Comparison of ENCODE assay signal across 14 cellular contexts in genomic region chr6:92623441-92623840, GRCh38.
A peak's percentile ranks its signal among the peaks of the same experiment; 100 is the strongest.
DNase-seq lines count a peak whose midpoint lies in the region; ATAC-seq lines count a peak whose summit lies in the region.
"Had no signal": no experiment of that assay in that cellular context is flagged by ENCODE, and none has a peak within 500 bp of the region (broad histone marks: within the 10 kb centered on the region; RNA-seq: fewer than 3 reads in every experiment).

No MANE protein-coding gene starts in this region.

- intact Hi-C loops in activated T-helper 1 cell treated with anti-CD3 and anti-CD28 coated beads, Interleukin-12 subunit alpha, Interleukin-12 subunit beta, Interleukin-2, Interleukin-4 antibody, amounts not matched to agents 30 ng/mL and 10 ng/mL and 1 ng/mL, durations not matched to agents 14 hours and 24 hours and 36 hours (cut with micrococcal nuclease): no loop called here

- no peak overlapping the region for H3K4ac ChIP-seq in mesenchymal stem cell (ENCODE audit: low read depth in 1 of 2, low read length in 2 of 2)

- H2BK5ac ChIP-seq in mesenchymal stem cell (ENCODE audit: low read depth, low read length, poor library complexity, severe bottlenecking): no peak overlapping the region

- 86% methylated on average over 2 of the region's 2 CpGs for WGBS in mesenchymal stem cell

- no peak overlapping the region for H3K14ac ChIP-seq in mesenchymal stem cell (ENCODE audit: low read length in 2 of 2)

- no peak for ATAC-seq in HG02798 (IDR thresholded peaks at IDR 0.05; ENCODE audit: poor library complexity, unreplicated experiment)

- H3K4me3 ChIP-seq in mesenchymal stem cell (ENCODE audit: insufficient read depth in 1 of 2, low read depth in 1 of 2, low read length in 2 of 2): no peak overlapping the region
- H3K4me3 ChIP-seq: HAP-1 had no signal

- no peak overlapping the region for H3K27ac Mint-ChIP-seq in activated T-helper 1 cell treated with anti-CD3 and anti-CD28 coated beads, Interleukin-12 subunit alpha, Interleukin-12 subunit beta, Interleukin-2, Interleukin-4 antibody, amounts not matched to agents 30 ng/mL and 10 ng/mL and 1 ng/mL, durations not matched to agents 14 hours and 24 hours and 36 hours
- H3K27ac Mint-ChIP-seq: B cell; CD8-positive, alpha-beta memory T cell; IgD-negative memory B cell had no signal

- H3K4me1 ChIP-seq in mesenchymal stem cell (ENCODE audit: control insufficient read depth, insufficient read depth, low read depth, low read length): no peaks in the 10 kb centered on the region
- H3K4me1 ChIP-seq: Caco-2, HAP-1 had no signal

- no peak overlapping the region for H2BK120ac ChIP-seq in mesenchymal stem cell (ENCODE audit: low read depth, low read length)

- H3K36me3 ChIP-seq in mesenchymal stem cell (ENCODE audit: control insufficient read depth in 1 of 2, insufficient read depth in 2 of 2, low read depth in 1 of 2, low read length in 2 of 2): no peaks in the 10 kb centered on the region
- H3K36me3 ChIP-seq: HAP-1 had no signal

- peak overlapping the region; percentile 11 for H2AFZ ChIP-seq in mesenchymal stem cell (ENCODE audit: low read depth, low read length)

- no peaks in the 10 kb centered on the region for H3K79me1 ChIP-seq in mesenchymal stem cell (replicated peaks; ENCODE audit: low read length, poor library complexity, severe bottlenecking)

- no peak overlapping the region for H3K23ac ChIP-seq in mesenchymal stem cell (ENCODE audit: low read length in 2 of 2)

- H4K8ac ChIP-seq in mesenchymal stem cell (ENCODE audit: low read length): no peak overlapping the region

- H3K27ac ChIP-seq in mesenchymal stem cell (ENCODE audit: low read length, poor library complexity, severe bottlenecking): no peak overlapping the region

- peaks cover 3% of the 10 kb centered on the region for H3K9me3 ChIP-seq in mesenchymal stem cell (ENCODE audit: control insufficient read depth, low read length)
- H3K9me3 ChIP-seq: Caco-2, HAP-1 had no signal

- H3K36me3 Mint-ChIP-seq in activated T-helper 1 cell treated with anti-CD3 and anti-CD28 coated beads, Interleukin-12 subunit alpha, Interleukin-12 subunit beta, Interleukin-2, Interleukin-4 antibody, amounts not matched to agents 30 ng/mL and 10 ng/mL and 1 ng/mL, durations not matched to agents 14 hours and 24 hours and 36 hours (ENCODE audit: low read depth): no peaks in the 10 kb centered on the region
- H3K36me3 Mint-ChIP-seq: CD8-positive, alpha-beta memory T cell; IgD-negative memory B cell had no signal

- no peak overlapping the region for H3K4me2 ChIP-seq in mesenchymal stem cell (ENCODE audit: low read length, poor library complexity, severe bottlenecking)

- H3K27me3 ChIP-seq in mesenchymal stem cell (ENCODE audit: control insufficient read depth in 1 of 2, insufficient read depth in 1 of 2, low read length in 2 of 2): no peaks in the 10 kb centered on the region

- no peaks in the 10 kb centered on the region for H3K9me3 Mint-ChIP-seq in activated T-helper 1 cell treated with anti-CD3 and anti-CD28 coated beads, Interleukin-12 subunit alpha, Interleukin-12 subunit beta, Interleukin-2, Interleukin-4 antibody, amounts not matched to agents 30 ng/mL and 10 ng/mL and 1 ng/mL, durations not matched to agents 14 hours and 24 hours and 36 hours

- H3K9ac ChIP-seq in mesenchymal stem cell (ENCODE audit: low read length): no peak overlapping the region

- no peak overlapping the region for H2BK12ac ChIP-seq in mesenchymal stem cell (ENCODE audit: low read length in 2 of 2)

- no peaks in the 10 kb centered on the region for H3K27me3 Mint-ChIP-seq in activated T-helper 1 cell treated with anti-CD3 and anti-CD28 coated beads, Interleukin-12 subunit alpha, Interleukin-12 subunit beta, Interleukin-2, Interleukin-4 antibody, amounts not matched to agents 30 ng/mL and 10 ng/mL and 1 ng/mL, durations not matched to agents 14 hours and 24 hours and 36 hours (ENCODE audit: insufficient read depth)
- H3K27me3 Mint-ChIP-seq: B cell; CD8-positive, alpha-beta memory T cell; IgD-negative memory B cell had no signal

- H4K91ac ChIP-seq in mesenchymal stem cell (ENCODE audit: low read length): no peak overlapping the region

- H2BK15ac ChIP-seq in mesenchymal stem cell (ENCODE audit: low read depth, poor library complexity, severe bottlenecking): no peak overlapping the region

- H3K18ac ChIP-seq in mesenchymal stem cell (ENCODE audit: low read depth in 1 of 2, low read length in 2 of 2): no peak overlapping the region

- DNase-seq in NCI-H345 (lab: John Stamatoyannopoulos, UW) (peak; percentile 32), NCI-H345 treated with DMSO at 0.1 percent for 48 hours (lab: John Stamatoyannopoulos, UW; ENCODE audit: unreplicated experiment) (no peak), DMS53 treated with DMSO at 0.1 percent for 48 hours (lab: John Stamatoyannopoulos, UW; ENCODE audit: unreplicated experiment) (peak; percentile 0), mesenchymal stem cell (no peak), midbrain (lab: John Stamatoyannopoulos, UW) (no peak)
- no peak for DNase-seq in activated T-helper 1 cell treated with anti-CD3 and anti-CD28 coated beads, Interleukin-12 subunit alpha, Interleukin-12 subunit beta, Interleukin-2, Interleukin-4 antibody, amounts not matched to agents 30 ng/mL and 10 ng/mL and 1 ng/mL, durations not matched to agents 14 hours and 24 hours and 36 hours (ENCODE audit: low spot score)
- DNase-seq: Caco-2; CD8-positive, alpha-beta memory T cell; DND-41; GDM1 had no signal

- H3K4me1 Mint-ChIP-seq in activated T-helper 1 cell treated with anti-CD3 and anti-CD28 coated beads, Interleukin-12 subunit alpha, Interleukin-12 subunit beta, Interleukin-2, Interleukin-4 antibody, amounts not matched to agents 30 ng/mL and 10 ng/mL and 1 ng/mL, durations not matched to agents 14 hours and 24 hours and 36 hours (ENCODE audit: low read depth): no peaks in the 10 kb centered on the region
- H3K4me1 Mint-ChIP-seq: B cell; CD8-positive, alpha-beta memory T cell; IgD-negative memory B cell had no signal

- H3K4me3 Mint-ChIP-seq in activated T-helper 1 cell treated with anti-CD3 and anti-CD28 coated beads, Interleukin-12 subunit alpha, Interleukin-12 subunit beta, Interleukin-2, Interleukin-4 antibody, amounts not matched to agents 30 ng/mL and 10 ng/mL and 1 ng/mL, durations not matched to agents 14 hours and 24 hours and 36 hours: no peak overlapping the region
- H3K4me3 Mint-ChIP-seq: B cell; CD8-positive, alpha-beta memory T cell; IgD-negative memory B cell had no signal

- H2AK5ac ChIP-seq in mesenchymal stem cell (ENCODE audit: low read length, severe bottlenecking): no peak overlapping the region

Comparison
In these comparisons a context has a peak if more than half of its experiments do, and no peak if none do; other contexts are left out.
1. DNase-seq: peak in NCI-H345 (single experiment) and DMS53 treated with DMSO at 0.1 percent for 48 hours (single experiment); none in NCI-H345 treated with DMSO at 0.1 percent for 48 hours (single experiment), mesenchymal stem cell (single experiment), midbrain (single experiment) and activated T-helper 1 cell treated with anti-CD3 and anti-CD28 coated beads, Interleukin-12 subunit alpha, Interleukin-12 subunit beta, Interleukin-2, Interleukin-4 antibody, amounts not matched to agents 30 ng/mL and 10 ng/mL and 1 ng/mL, durations not matched to agents 14 hours and 24 hours and 36 hours (single experiment).